29 cellular contexts compared by ENCODE assay signal in the genomic region with DNA sequence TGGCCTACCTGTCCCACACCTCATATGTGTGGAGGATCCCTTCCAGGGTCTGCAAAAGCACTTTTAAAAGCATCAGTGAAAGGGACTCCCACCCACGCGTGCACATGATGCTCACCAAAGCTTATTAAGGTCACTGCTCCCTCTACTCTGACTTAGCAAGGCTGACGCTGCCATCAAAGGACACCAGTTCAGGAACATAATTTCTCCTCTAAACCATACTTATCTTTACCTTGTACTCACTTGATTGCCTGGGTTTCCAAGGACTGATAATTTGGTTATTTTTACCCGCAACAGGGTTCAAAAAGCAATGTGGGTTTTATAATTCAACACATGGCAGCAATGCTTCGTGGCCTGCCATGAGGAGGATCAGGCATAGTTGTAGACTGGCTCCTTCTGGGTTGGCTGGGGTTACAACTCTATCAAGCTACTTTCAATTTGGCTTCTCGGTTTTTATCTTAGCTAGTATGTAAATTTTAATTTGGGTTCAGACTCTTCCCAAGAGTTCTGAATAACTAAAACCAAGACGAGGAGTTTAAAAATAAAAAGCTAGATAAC. TPM values are rescaled to one million over a fixed set of nuclear protein-coding genes. Genes with fewer than 3 reads are reported as not detected.
"Had no signal": no experiment of that assay in that cellular context is flagged by ENCODE, and none has a peak within 500 bp of the region (broad histone marks: within the 10 kb centered on the region; RNA-seq: fewer than 3 reads in every experiment).

No MANE protein-coding gene starts in this region.

- H3K9me3 Mint-ChIP-seq: activated CD4-positive, alpha-beta T cell treated with anti-CD3 and anti-CD28 coated beads, Interleukin-2, amount 10 ng/mL, durations not matched to agents 24 days and 14 days; activated CD8-positive, alpha-beta T cell treated with anti-CD3 and anti-CD28 coated beads for 36 hours; activated naive CD8-positive, alpha-beta T cell treated with anti-CD3 and anti-CD28 coated beads, Interleukin-2, amount 10 ng/mL, durations not matched to agents 7 days and 5 days; activated T-cell treated with anti-CD3 and anti-CD28 coated beads, Interleukin-2, amount 50 U/mL, for 72 hours; activated T-helper 17 cell treated with anti-CD3 and anti-CD28 coated beads, Interleukin-2, amount 50 U/mL, for 72 hours had no signal

- ATAC-seq: activated CD8-positive, alpha-beta T cell treated with anti-CD3 and anti-CD28 coated beads for 36 hours; activated T-cell treated with anti-CD3 and anti-CD28 coated beads, Interleukin-2, amount 50 U/mL, for 72 hours; activated T-helper 17 cell treated with anti-CD3 and anti-CD28 coated beads, Interleukin-2, amount 50 U/mL, for 72 hours; body of pancreas; Panc1 had no signal

- H3K27ac Mint-ChIP-seq: activated CD4-positive, alpha-beta T cell treated with anti-CD3 and anti-CD28 coated beads, Interleukin-2, amount 10 ng/mL, durations not matched to agents 24 days and 14 days; activated naive CD8-positive, alpha-beta T cell treated with anti-CD3 and anti-CD28 coated beads, Interleukin-2, amount 10 ng/mL, durations not matched to agents 7 days and 5 days; activated T-cell treated with anti-CD3 and anti-CD28 coated beads, Interleukin-2, amount 50 U/mL, for 72 hours had no signal

- H3K27me3 Mint-ChIP-seq: activated CD4-positive, alpha-beta T cell treated with anti-CD3 and anti-CD28 coated beads, Interleukin-2, amount 10 ng/mL, durations not matched to agents 24 days and 14 days; activated CD8-positive, alpha-beta T cell treated with anti-CD3 and anti-CD28 coated beads for 36 hours; activated naive CD8-positive, alpha-beta T cell treated with anti-CD3 and anti-CD28 coated beads, Interleukin-2, amount 10 ng/mL, durations not matched to agents 7 days and 5 days; activated T-helper 17 cell treated with anti-CD3 and anti-CD28 coated beads, Interleukin-2, amount 50 U/mL, for 72 hours had no signal

- DNase-seq: activated CD4-positive, alpha-beta T cell treated with anti-CD3 and anti-CD28 coated beads, Interleukin-2, amount 10 ng/mL, durations not matched to agents 24 days and 14 days; activated CD4-positive, alpha-beta T cell treated with anti-CD3 and anti-CD28 coated beads, Interleukin-2, amount 50 U/mL, for 4 hours; activated CD8-positive, alpha-beta T cell treated with anti-CD3 and anti-CD28 coated beads for 36 hours; activated effector memory CD4-positive, alpha-beta T cell treated with anti-CD3 and anti-CD28 coated beads, Interleukin-2, amount 50 U/mL, for 16 hours; activated naive CD4-positive, alpha-beta T cell; activated naive CD4-positive, alpha-beta T cell treated with anti-CD3 and anti-CD28 coated beads, Interleukin-2, amount 50 U/mL, for 16 hours; activated naive CD8-positive, alpha-beta T cell treated with anti-CD3 and anti-CD28 coated beads, Interleukin-2, amount 10 ng/mL, durations not matched to agents 7 days and 5 days; activated T-cell treated with anti-CD3 and anti-CD28 coated beads, Interleukin-2, amount 50 U/mL, for 1 hour; activated T-cell treated with anti-CD3 and anti-CD28 coated beads, Interleukin-2, amount 50 U/mL, for 72 hours; adrenal gland; body of pancreas; central memory CD4-positive, alpha-beta T cell; MM.1S; MV-4-11; NCI-H1092; NCI-H1436 treated with DMSO at 0.1 percent for 48 hours; NCI-H1694 treated with DMSO at 0.1 percent for 48 hours; NCI-H2029; NCI-H345; NCI-H524 treated with DMSO at 0.1 percent for 48 hours; RPMI8226; T1000 had no signal

- H3K9ac ChIP-seq: KMS-11 had no signal

- H3K4me3 ChIP-seq: adrenal gland, body of pancreas, breast epithelium had no signal

- H3K27me3 ChIP-seq: adrenal gland, body of pancreas, breast epithelium had no signal

- H3K4me1 ChIP-seq: adrenal gland, body of pancreas, breast epithelium had no signal

- H3K27ac ChIP-seq: adrenal gland, body of pancreas, breast epithelium, KMS-11 had no signal

- H3K4me3 Mint-ChIP-seq: activated CD4-positive, alpha-beta T cell treated with anti-CD3 and anti-CD28 coated beads, Interleukin-2, amount 10 ng/mL, durations not matched to agents 24 days and 14 days; activated CD8-positive, alpha-beta T cell treated with anti-CD3 and anti-CD28 coated beads for 36 hours; activated naive CD8-positive, alpha-beta T cell treated with anti-CD3 and anti-CD28 coated beads, Interleukin-2, amount 10 ng/mL, durations not matched to agents 7 days and 5 days; activated T-cell treated with anti-CD3 and anti-CD28 coated beads, Interleukin-2, amount 50 U/mL, for 72 hours; activated T-helper 17 cell treated with anti-CD3 and anti-CD28 coated beads, Interleukin-2, amount 50 U/mL, for 72 hours had no signal

- H3K9me3 ChIP-seq: adrenal gland, body of pancreas, breast epithelium had no signal

RNA-seq across cellular contexts. Expression of a gene that starts 52.2 kb away (rescaled TPM):
- total RNA-seq: activated CD8-positive, alpha-beta memory T cell treated with anti-CD3 and anti-CD28 coated beads for 36 hours; activated CD8-positive, alpha-beta T cell treated with anti-CD3 and anti-CD28 coated beads for 36 hours; activated naive CD8-positive, alpha-beta T cell treated with anti-CD3 and anti-CD28 coated beads, Interleukin-2, amount 10 ng/mL, durations not matched to agents 7 days and 5 days; activated T-cell treated with anti-CD3 and anti-CD28 coated beads, Interleukin-2, amount 50 U/mL, for 72 hours; activated T-helper 17 cell treated with anti-CD3 and anti-CD28 coated beads, Interleukin-2, amount 50 U/mL, for 72 hours; LHCN-M2; T-helper 2 cell treated with Interferon-gamma antibody and Interleukin-4, amounts not matched to agents 100 ng/mL and 5 ng/mL, for 36 hours had no signal
